8 cellular contexts compared by ENCODE assay signal in the genomic region with DNA sequence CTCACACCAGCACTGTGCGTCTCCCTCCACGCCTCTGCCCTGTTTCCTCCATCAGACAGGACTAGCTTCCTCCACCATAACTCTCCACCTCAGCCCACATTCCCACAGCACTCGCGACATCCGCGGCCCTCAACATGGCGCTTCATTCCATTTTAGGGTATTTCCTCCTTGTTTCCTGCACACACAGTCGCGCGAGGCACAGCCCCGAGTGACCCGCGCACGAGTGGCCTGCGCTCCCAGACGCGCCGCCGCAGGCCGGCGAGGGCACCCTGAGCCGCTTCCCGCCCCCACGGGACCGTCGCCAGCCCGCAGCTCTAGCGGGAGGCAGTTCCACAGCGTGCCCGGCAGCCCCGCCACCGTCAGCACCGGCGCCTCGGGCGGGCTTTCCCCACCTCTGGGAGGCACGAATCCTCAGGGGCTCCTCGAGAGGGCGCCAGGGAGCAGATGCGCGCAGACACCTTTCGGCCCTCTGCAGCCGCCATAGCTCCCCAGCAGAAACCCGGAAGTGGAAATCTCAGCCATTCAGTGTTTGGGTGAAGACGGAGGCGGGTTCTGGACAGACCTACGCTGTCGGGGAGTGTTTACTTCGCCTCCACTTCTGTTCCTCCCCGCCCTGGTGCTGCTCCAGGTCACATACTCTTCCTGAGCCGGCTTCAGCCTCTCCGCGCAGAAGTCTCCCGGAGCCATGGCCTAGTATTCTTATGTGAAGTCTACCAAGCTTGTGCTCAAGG.
DNase-seq lines count a peak whose midpoint lies in the region; ATAC-seq, FAIRE-seq and TF ChIP-seq lines count a peak whose summit lies in the region.
"Not testable (repeated sequence)": the region's sequence is repeated elsewhere in the genome, so short reads cannot be mapped to it uniquely, and the experiment has no call there.

No MANE protein-coding gene starts in this region.

- 11 to 14% (median 12%) methylated on average over 54 of the region's 54 CpGs for WGBS in psoas muscle, 3 donors

- H3K36me3 ChIP-seq in psoas muscle (ENCODE audit: insufficient read depth in 1 of 2, low read depth in 1 of 2), result peaks cover 0 to 20% of the 10 kb centered on the region in 2 donors

- intact Hi-C loops in psoas muscle (cut with DNase I), result not testable (repeated sequence)

- H3K4me3 ChIP-seq in iPS-11a (ENCODE audit: low read depth, low read length) (peak overlapping the region; percentile 90), psoas muscle (peak overlapping the region; percentile 88)

- H3K4me1 ChIP-seq in psoas muscle, result peaks cover 17% of the 10 kb centered on the region

- FAIRE-seq in HTR-8/SVneo (lab: Jason Lieb, UNC), result not testable (repeated sequence)

- peak; percentile 100 for ATAC-seq in GM21825 (IDR thresholded peaks at IDR 0.05; ENCODE audit: unreplicated experiment)
- ATAC-seq in psoas muscle, result peak; percentile 100

- TF ChIP-seq CTCF in GM10266 (IDR thresholded peaks at IDR 0.05; ENCODE audit: control insufficient read depth, insufficient read depth, low read depth, missing control alignments) (peak; percentile 86), psoas muscle (IDR thresholded peaks at IDR 0.05) (peak; percentile 93)

- peak overlapping the region; percentile 95 for H3K27ac ChIP-seq in psoas muscle
- peak overlapping the region; percentile 95 for H3K27ac ChIP-seq in temporal lobe (ENCODE audit: low read depth, low read length)

- peak; percentile 86 for DNase-seq in GM10266 (ENCODE audit: extremely low spot score)
- peak; percentile 83 for DNase-seq in HTR-8/SVneo (ENCODE audit: insufficient read length, low spot score)
- DNase-seq in activated CD4-positive, alpha-beta T cell treated with anti-CD3 and anti-CD28 coated beads for 4 hours, result peak; percentile 95 to 99
- DNase-seq in central memory CD4-positive, alpha-beta T cell, result peak; percentile 100
- DNase-seq in psoas muscle, result peak; percentile 97 to 99

- H3K9me3 ChIP-seq in psoas muscle, result not testable (repeated sequence)

- H3K27me3 ChIP-seq in psoas muscle (ENCODE audit: insufficient read depth in 3 of 3, low read length in 2 of 3), result not testable (repeated sequence)

Comparison
In these comparisons a context has a peak if more than half of its experiments do, and no peak if none do; other contexts are left out.
1. Peak in every context shown above with its lines: DNase-seq, ATAC-seq, H3K4me3 ChIP-seq and H3K27ac ChIP-seq.